In genomic region chr14:103384450-103385152, GRCh38 we compare ENCODE assay signal across 8 cellular contexts. TPM values are rescaled to one million over a fixed set of nuclear protein-coding genes. Genes with fewer than 3 reads are reported as not detected.
A peak's percentile ranks its signal among the peaks of the same experiment; 100 is the strongest.
DNase-seq lines count a peak whose midpoint lies in the region; ATAC-seq and TF ChIP-seq lines count a peak whose summit lies in the region.

No MANE protein-coding gene starts in this region.

- peak overlapping the region; percentile 90 for H3K4me2 ChIP-seq in hepatocyte

- no peaks in the 10 kb centered on the region for H3K9me3 ChIP-seq in hepatocyte (ENCODE audit: low read depth)

- H3K4me3 ChIP-seq in GM12865 (ENCODE audit: low read depth, low read length): peak overlapping the region; percentile 67
- H3K4me3 ChIP-seq in hepatocyte: peak overlapping the region; percentile 59

- H3K9me2 ChIP-seq in hepatocyte (replicated peaks; ENCODE audit: insufficient read depth): no peaks in the 10 kb centered on the region

- H3K9me3 Mint-ChIP-seq in activated CD8-positive, alpha-beta T cell treated with anti-CD3 and anti-CD28 coated beads for 36 hours: no peaks in the 10 kb centered on the region
- H3K9me3 Mint-ChIP-seq in stimulated activated naive CD8-positive, alpha-beta T cell treated with anti-CD3 and anti-CD28 coated beads, Interleukin-15, amount 100 ng/mL, for 72 hours: no peaks in the 10 kb centered on the region

- H3K4me1 Mint-ChIP-seq in activated CD8-positive, alpha-beta T cell treated with anti-CD3 and anti-CD28 coated beads for 36 hours (ENCODE audit: low read depth): peaks cover 30% of the 10 kb centered on the region
- H3K4me1 Mint-ChIP-seq in stimulated activated naive CD8-positive, alpha-beta T cell treated with anti-CD3 and anti-CD28 coated beads, Interleukin-15, amount 100 ng/mL, for 72 hours: peaks cover 55% of the 10 kb centered on the region

- H3K36me3 ChIP-seq in hepatocyte (replicated peaks; ENCODE audit: insufficient read depth, low read depth): no peaks in the 10 kb centered on the region

- H3K27me3 ChIP-seq in hepatocyte: no peaks in the 10 kb centered on the region

- CTCF ChIA-PET in activated CD8-positive, alpha-beta T cell treated with anti-CD3 and anti-CD28 coated beads for 36 hours (lab: Charles Lee): interaction anchor here (0.8 to 1.7 kb wide), 5 partner anchors 8 to 31 kb away, joined by 3 to 5 read pairs (median 3); no protein-coding TSS in a partner anchor

- peak overlapping the region; percentile 62 for H3K27ac ChIP-seq in hepatocyte

- TF ChIP-seq CTCF in GM12865 (IDR thresholded peaks at IDR 0.05; ENCODE audit: insufficient read depth, low read depth, low read length, missing control alignments) (no peak), hepatocyte (IDR thresholded peaks at IDR 0.05; ENCODE audit: poor library complexity) (no peak)
- no peak for TF ChIP-seq CTCF in activated CD8-positive, alpha-beta T cell treated with anti-CD3 and anti-CD28 coated beads for 36 hours (IDR thresholded peaks at IDR 0.05)

- DNase-seq in GM12865 (ENCODE audit: low read depth): no peak
- DNase-seq in activated CD8-positive, alpha-beta T cell treated with anti-CD3 and anti-CD28 coated beads for 36 hours: no peak
- no peak for DNase-seq in hepatocyte (ENCODE audit: low spot score)
- peak in 1 of 2 donors; percentile 15 for DNase-seq in stimulated activated naive CD8-positive, alpha-beta T cell treated with anti-CD3 and anti-CD28 coated beads, Interleukin-15, amount 100 ng/mL, for 72 hours
- no peak for DNase-seq in NCI-H510A (lab: John Stamatoyannopoulos, UW)
- DNase-seq in middle frontal gyrus (ENCODE audit: extremely low spot score, low spot score): no peak
- DNase-seq in NCI-H82 (lab: John Stamatoyannopoulos, UW): no peak

- POLR2A ChIA-PET in activated CD8-positive, alpha-beta T cell treated with anti-CD3 and anti-CD28 coated beads for 36 hours (lab: Charles Lee): interaction anchor here (0.7 to 1.9 kb wide), 9 partner anchors 11 to 55 kb away, joined by 3 to 10 read pairs (median 4); no protein-coding TSS in a partner anchor

- H2AFZ ChIP-seq in hepatocyte: peak overlapping the region; percentile 81

- peak; percentile 15 for ATAC-seq in HG02852 (IDR thresholded peaks at IDR 0.05; ENCODE audit: unreplicated experiment)
- ATAC-seq in activated CD8-positive, alpha-beta T cell treated with anti-CD3 and anti-CD28 coated beads for 36 hours: no peak
- ATAC-seq in stimulated activated naive CD8-positive, alpha-beta T cell treated with anti-CD3 and anti-CD28 coated beads, Interleukin-15, amount 100 ng/mL, for 72 hours: no peak

- peaks cover 33% of the 10 kb centered on the region for H4K20me1 ChIP-seq in hepatocyte (ENCODE audit: insufficient read depth, poor library complexity, severe bottlenecking)

- H3K4me1 ChIP-seq in hepatocyte (ENCODE audit: insufficient read depth): peaks cover 18% of the 10 kb centered on the region

- WGBS in hepatocyte (ENCODE audit: low lambda C conversion rate, missing lambda C conversion rate): 11% methylated on average over 30 of the region's 31 CpGs

- peak overlapping the region; percentile 99 for H3K4me3 Mint-ChIP-seq in activated CD8-positive, alpha-beta T cell treated with anti-CD3 and anti-CD28 coated beads for 36 hours
- peak overlapping the region; percentile 98 for H3K4me3 Mint-ChIP-seq in stimulated activated naive CD8-positive, alpha-beta T cell treated with anti-CD3 and anti-CD28 coated beads, Interleukin-15, amount 100 ng/mL, for 72 hours

- H3K27ac Mint-ChIP-seq in activated CD8-positive, alpha-beta T cell treated with anti-CD3 and anti-CD28 coated beads for 36 hours: peak overlapping the region; percentile 88
- H3K27ac Mint-ChIP-seq in stimulated activated naive CD8-positive, alpha-beta T cell treated with anti-CD3 and anti-CD28 coated beads, Interleukin-15, amount 100 ng/mL, for 72 hours: peak overlapping the region; percentile 94 to 97

- H3K79me2 ChIP-seq in hepatocyte: peaks cover 40% of the 10 kb centered on the region

- H3K36me3 Mint-ChIP-seq in activated CD8-positive, alpha-beta T cell treated with anti-CD3 and anti-CD28 coated beads for 36 hours (ENCODE audit: low read depth): peaks cover 13% of the 10 kb centered on the region

- intact Hi-C loops in activated CD8-positive, alpha-beta T cell treated with anti-CD3 and anti-CD28 coated beads for 36 hours (cut with micrococcal nuclease): loop anchor here (5.0 kb wide), 1 partner anchor 47 kb away; no protein-coding TSS in a partner anchor

- H3K27me3 Mint-ChIP-seq in activated CD8-positive, alpha-beta T cell treated with anti-CD3 and anti-CD28 coated beads for 36 hours: peaks cover 4% of the 10 kb centered on the region
- peaks cover 18% of the 10 kb centered on the region for H3K27me3 Mint-ChIP-seq in stimulated activated naive CD8-positive, alpha-beta T cell treated with anti-CD3 and anti-CD28 coated beads, Interleukin-15, amount 100 ng/mL, for 72 hours

RNA-seq across cellular contexts. Expression of gene MARK3, which starts 0.6 kb away (rescaled TPM):
- total RNA-seq in activated CD8-positive, alpha-beta T cell treated with anti-CD3 and anti-CD28 coated beads for 36 hours: 10 to 100 TPM; 68.4 to 69.2 TPM
- 59.2 and 71.7 TPM in 2 replicates for total RNA-seq in hepatocyte
- polyA plus RNA-seq in hepatocyte: 56.3 and 76.7 TPM in 2 replicates

RNA-seq across cellular contexts. Expression of gene EIF5, which starts 50.6 kb away (rescaled TPM):
- total RNA-seq in activated CD8-positive, alpha-beta T cell treated with anti-CD3 and anti-CD28 coated beads for 36 hours: 100 to 1,000 TPM; 202 to 207 TPM
- total RNA-seq in hepatocyte: 151 and 161 TPM in 2 replicates
- polyA plus RNA-seq in hepatocyte: 331 and 355 TPM in 2 replicates
